In the genomic region with DNA sequence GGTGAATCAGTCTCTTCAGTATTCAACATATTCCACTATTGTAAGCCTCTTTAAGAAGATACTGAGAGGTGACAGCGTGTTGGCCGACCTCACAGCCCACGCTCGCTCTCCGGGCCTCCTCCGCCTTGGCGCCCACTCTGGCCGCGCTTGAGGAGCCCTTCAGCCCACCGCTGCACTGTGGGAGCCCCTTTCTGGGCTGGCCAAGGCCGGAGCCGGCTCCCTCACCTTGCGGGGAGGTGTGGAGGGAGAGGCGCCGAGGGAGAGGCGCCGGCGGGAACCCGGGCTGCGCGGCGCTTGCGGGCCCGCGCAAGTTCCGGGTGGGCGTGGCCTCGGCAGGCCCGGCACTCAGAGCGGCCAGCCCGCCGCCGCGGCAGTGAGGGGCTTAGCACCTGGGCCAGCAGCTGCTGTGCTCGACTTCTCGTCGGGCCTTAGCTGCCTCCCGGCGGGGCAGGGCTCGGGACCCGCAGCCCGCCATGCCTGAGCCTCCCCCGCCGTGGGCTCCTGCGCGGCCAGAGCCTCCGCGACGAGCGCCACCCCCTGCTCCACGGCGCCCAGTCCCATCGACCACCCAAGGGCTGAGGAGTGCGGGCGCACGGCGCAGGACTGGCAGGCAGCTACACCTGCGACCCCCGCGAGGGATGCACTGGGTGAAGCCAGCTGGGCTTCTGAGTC, we compare ENCODE assay signal across 6 cellular contexts.
DNase-seq lines count a peak whose midpoint lies in the region; ATAC-seq, FAIRE-seq and TF ChIP-seq lines count a peak whose summit lies in the region.
"Not testable (repeated sequence)": the region's sequence is repeated elsewhere in the genome, so short reads cannot be mapped to it uniquely, and the experiment has no call there.

No MANE protein-coding gene starts in this region.

- H4K20me1 ChIP-seq in K562 (replicated peaks; ENCODE audit: control insufficient read depth, insufficient read depth, low read length) = not testable (repeated sequence)

- H2AK5ac ChIP-seq in trophoblast cell (ENCODE audit: low read length) = not testable (repeated sequence)

- H3K27ac Mint-ChIP-seq in CD8-positive, alpha-beta memory T cell = not testable (repeated sequence)

- H3K9me3 Mint-ChIP-seq in CD8-positive, alpha-beta memory T cell = peaks cover 2 to 19% (median 6%) of the 10 kb centered on the region in 5 donors

- H2BK120ac ChIP-seq in trophoblast cell (ENCODE audit: insufficient read depth, low read length, poor library complexity) = not testable (repeated sequence)

- peak overlapping the region; percentile 79 for H3K4me2 ChIP-seq in K562 (ENCODE audit: insufficient read depth, low read length)
- H3K4me2 ChIP-seq in trophoblast cell (ENCODE audit: low read length) = not testable (repeated sequence)

- not testable (repeated sequence) for H3K4me1 Mint-ChIP-seq in CD8-positive, alpha-beta memory T cell

- intact Hi-C loops in K562 (cut with micrococcal nuclease) = loop anchor here (5.0 kb wide), 1 partner anchor 98 kb away; no protein-coding TSS in a partner anchor
- intact Hi-C loops in testis (cut with DNase I; ENCODE audit: low total_unique reads) = not testable (repeated sequence)

- H3K79me1 ChIP-seq in trophoblast cell (ENCODE audit: low read length) = not testable (repeated sequence)

- not testable (repeated sequence) for H3K36me3 Mint-ChIP-seq in CD8-positive, alpha-beta memory T cell

- H4K12ac ChIP-seq in trophoblast cell (ENCODE audit: low read depth, low read length) = not testable (repeated sequence)

- peak overlapping the region; percentile 83 to 96 for H3K9ac ChIP-seq in K562 (ENCODE audit: insufficient read depth in 1 of 2, low read depth in 2 of 2, low read length in 2 of 2)
- H3K9ac ChIP-seq in trophoblast cell (ENCODE audit: low read length) = not testable (repeated sequence)

- not testable (repeated sequence) for H4K91ac ChIP-seq in trophoblast cell (ENCODE audit: low read depth, low read length)

- not testable (repeated sequence) for FAIRE-seq in K562 (lab: Jason Lieb, UNC)

- H4K8ac ChIP-seq in trophoblast cell (ENCODE audit: low read depth, low read length) = not testable (repeated sequence)

- not testable (repeated sequence) for H3K4me3 ChIP-seq in CD8-positive, alpha-beta memory T cell (ENCODE audit: low read length); trophoblast cell (ENCODE audit: low read depth, low read length)
- peak overlapping the region; percentile 77 for H3K4me3 ChIP-seq in K562
- peak overlapping the region; percentile 67 for H3K4me3 ChIP-seq in fibroblast of villous mesenchyme (ENCODE audit: low read depth, low read length)
- peak overlapping the region; percentile 47 to 54 for H3K4me3 ChIP-seq in testis

- in situ Hi-C loops in K562 (cut with MboI) = not testable (repeated sequence)

- H3K27ac ChIP-seq in CD8-positive, alpha-beta memory T cell (ENCODE audit: low read depth, low read length) = peak overlapping the region; percentile 48
- H3K27ac ChIP-seq in K562 (ENCODE audit: extremely low read depth, low read depth, low read length) (peak overlapping the region; percentile 85), testis (peak overlapping the region in 1 of 2 donors; percentile 46)
- H3K27ac ChIP-seq in trophoblast cell (ENCODE audit: low read depth, low read length) = not testable (repeated sequence)

- not testable (repeated sequence) for DNase-seq in CD8-positive, alpha-beta memory T cell
- DNase-seq in HuH-7 (ENCODE audit: low spot score) (peak; percentile 15), K562 (ENCODE audit: extremely low read depth in 1 of 4, low spot score in 3 of 4) (peak; percentile 62 to 90 (median 68)), fibroblast of villous mesenchyme (ENCODE audit: low read depth) (peak; percentile 46), trophoblast cell (peak; percentile 69 to 73), testis (peak; percentile 39)

- TF ChIP-seq CTCF in K562 (IDR thresholded peaks at IDR 0.05 in 2 of 3, conservative IDR thresholded peaks at IDR 0.05 in 1 of 3; ENCODE audit: insufficient read depth in 2 of 3, low read depth in 1 of 3, low read length in 3 of 3); fibroblast of villous mesenchyme (IDR thresholded peaks at IDR 0.05; ENCODE audit: insufficient read depth, low read depth, low read length); testis (IDR thresholded peaks at IDR 0.05): not testable (repeated sequence)

- H3K27me3 Mint-ChIP-seq in CD8-positive, alpha-beta memory T cell = not testable (repeated sequence)

- not testable (repeated sequence) for H3K23ac ChIP-seq in trophoblast cell (ENCODE audit: low read length)

- not testable (repeated sequence) for H3K18ac ChIP-seq in trophoblast cell (ENCODE audit: low read length)

- H2BK5ac ChIP-seq in trophoblast cell (ENCODE audit: low read depth, low read length, poor library complexity) = not testable (repeated sequence)

- peak; percentile 90 for TF ChIP-seq POLR2A in K562 (conservative IDR thresholded peaks at IDR 0.05)
- TF ChIP-seq POLR2A in testis (IDR thresholded peaks at IDR 0.05) = not testable (repeated sequence)

- H3K4me1 ChIP-seq in CD8-positive, alpha-beta memory T cell (ENCODE audit: insufficient read depth, low read length); K562 (replicated peaks in 1 of 2; ENCODE audit: control insufficient read depth in 2 of 2, insufficient read depth in 2 of 2, low read length in 2 of 2); trophoblast cell (ENCODE audit: control insufficient read depth in 1 of 2, insufficient read depth in 2 of 2, low read length in 2 of 2); testis: not testable (repeated sequence)

- TF ChIP-seq RAD21 in K562 (CRISPR knock-in tag; conservative IDR thresholded peaks at IDR 0.05 in 1 of 2, IDR thresholded peaks at IDR 0.05 in 1 of 2) = peak in 1 of 2 experiments; percentile 19; a peak in 2 of 4 replicates

- not testable (repeated sequence) for H3K4me3 Mint-ChIP-seq in CD8-positive, alpha-beta memory T cell

- H3K27me3 ChIP-seq in CD8-positive, alpha-beta memory T cell (ENCODE audit: insufficient read depth, low read length, poor library complexity, severe bottlenecking); K562 (ENCODE audit: control insufficient read depth in 2 of 2, insufficient read depth in 2 of 2, low read length in 2 of 2); trophoblast cell (ENCODE audit: insufficient read depth, low read length); testis: not testable (repeated sequence)

- H3K4ac ChIP-seq in trophoblast cell (ENCODE audit: low read depth, low read length) = not testable (repeated sequence)

- POLR2A ChIA-PET in CD8-positive, alpha-beta memory T cell (lab: Charles Lee) = not testable (repeated sequence)
- POLR2A ChIA-PET in K562 (lab: Yijun Ruan, JAX) = interaction anchor here (0.6 to 1.3 kb wide), 3 partner anchors 10 to 213 kb away, joined by 3 to 4 read pairs (median 3); no protein-coding TSS in a partner anchor

- not testable (repeated sequence) for H3K36me3 ChIP-seq in CD8-positive, alpha-beta memory T cell (ENCODE audit: insufficient read depth, low read length); K562 (ENCODE audit: control insufficient read depth, insufficient read depth, low read length); trophoblast cell (ENCODE audit: control insufficient read depth in 1 of 2, insufficient read depth in 2 of 2, low read length in 2 of 2); testis (ENCODE audit: low read depth, missing control alignments)

- H3K9me1 ChIP-seq in K562 (ENCODE audit: control insufficient read depth, insufficient read depth, low read length) = not testable (repeated sequence)

- BruUV-seq in K562 (replicated peaks; lab: Mats Ljungman, UMichigan) = not testable (repeated sequence)

- under 1% methylated on average over 52 of the region's 60 CpGs for WGBS in K562 (ENCODE audit: insufficient coverage, low coverage, missing lambda C conversion rate)
- WGBS in trophoblast cell (ENCODE audit: extremely low coverage, insufficient coverage, insufficient read length) = no CpG with 5 or more reads among the region's 60 CpGs
- WGBS in testis, 2 donors = 75 to 89% methylated on average over 24 to 51 of the region's 60 CpGs

- H2AFZ ChIP-seq in K562 (ENCODE audit: low read depth, low read length) = peak overlapping the region; percentile 99
- not testable (repeated sequence) for H2AFZ ChIP-seq in trophoblast cell (ENCODE audit: insufficient read depth, low read length, poor library complexity)

- not testable (repeated sequence) for H2BK12ac ChIP-seq in trophoblast cell (ENCODE audit: low read length)

- peaks cover 48% of the 10 kb centered on the region for H3K79me2 ChIP-seq in K562 (ENCODE audit: control insufficient read depth, insufficient read depth, low read length)
- H3K79me2 ChIP-seq in trophoblast cell (ENCODE audit: control insufficient read depth, insufficient read depth, low read length, poor library complexity) = not testable (repeated sequence)

- TF ChIP-seq EP300 in K562 (IDR thresholded peaks at IDR 0.05; ENCODE audit: low read length) = 0 out of 2 replicates have a peak, but pooled peaks have one; percentile 24

- peak; percentile 99 for ATAC-seq in K562

- not testable (repeated sequence) for H3K14ac ChIP-seq in trophoblast cell (ENCODE audit: low read length)

- H3K9me3 ChIP-seq in CD8-positive, alpha-beta memory T cell (ENCODE audit: low read length); K562 (replicated peaks; ENCODE audit: control insufficient read depth, insufficient read depth, low read depth, low read length); trophoblast cell (ENCODE audit: insufficient read depth, low read depth, low read length); testis: not testable (repeated sequence)

- CTCF ChIA-PET in CD8-positive, alpha-beta memory T cell (lab: Charles Lee); K562 (lab: Yijun Ruan, JAX; ENCODE audit: low intra/inter-chr PET ratio): not testable (repeated sequence)

TF ChIP-seq in K562, 482 proteins besides CTCF, POLR2A, EP300 and RAD21 (continues in another document):
- TF ChIP-seq OTX1 (CRISPR knock-in tag; IDR thresholded peaks at IDR 0.05) = 0 out of 2 replicates have a peak, but pooled peaks have one; percentile 50
